1 cellular context compared by ENCODE assay signal in genomic region chr19:56252699-56253422, GRCh38.
TF ChIP-seq lines count a peak whose summit lies in the region.

No MANE protein-coding gene starts in this region.

TF ChIP-seq in SK-N-SH, 30 proteins besides CTCF, POLR2A, EP300 and RAD21 (continued from another document):
- TF ChIP-seq, protein P1, sequence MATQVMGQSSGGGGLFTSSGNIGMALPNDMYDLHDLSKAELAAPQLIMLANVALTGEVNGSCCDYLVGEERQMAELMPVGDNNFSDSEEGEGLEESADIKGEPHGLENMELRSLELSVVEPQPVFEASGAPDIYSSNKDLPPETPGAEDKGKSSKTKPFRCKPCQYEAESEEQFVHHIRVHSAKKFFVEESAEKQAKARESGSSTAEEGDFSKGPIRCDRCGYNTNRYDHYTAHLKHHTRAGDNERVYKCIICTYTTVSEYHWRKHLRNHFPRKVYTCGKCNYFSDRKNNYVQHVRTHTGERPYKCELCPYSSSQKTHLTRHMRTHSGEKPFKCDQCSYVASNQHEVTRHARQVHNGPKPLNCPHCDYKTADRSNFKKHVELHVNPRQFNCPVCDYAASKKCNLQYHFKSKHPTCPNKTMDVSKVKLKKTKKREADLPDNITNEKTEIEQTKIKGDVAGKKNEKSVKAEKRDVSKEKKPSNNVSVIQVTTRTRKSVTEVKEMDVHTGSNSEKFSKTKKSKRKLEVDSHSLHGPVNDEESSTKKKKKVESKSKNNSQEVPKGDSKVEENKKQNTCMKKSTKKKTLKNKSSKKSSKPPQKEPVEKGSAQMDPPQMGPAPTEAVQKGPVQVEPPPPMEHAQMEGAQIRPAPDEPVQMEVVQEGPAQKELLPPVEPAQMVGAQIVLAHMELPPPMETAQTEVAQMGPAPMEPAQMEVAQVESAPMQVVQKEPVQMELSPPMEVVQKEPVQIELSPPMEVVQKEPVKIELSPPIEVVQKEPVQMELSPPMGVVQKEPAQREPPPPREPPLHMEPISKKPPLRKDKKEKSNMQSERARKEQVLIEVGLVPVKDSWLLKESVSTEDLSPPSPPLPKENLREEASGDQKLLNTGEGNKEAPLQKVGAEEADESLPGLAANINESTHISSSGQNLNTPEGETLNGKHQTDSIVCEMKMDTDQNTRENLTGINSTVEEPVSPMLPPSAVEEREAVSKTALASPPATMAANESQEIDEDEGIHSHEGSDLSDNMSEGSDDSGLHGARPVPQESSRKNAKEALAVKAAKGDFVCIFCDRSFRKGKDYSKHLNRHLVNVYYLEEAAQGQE (IDR thresholded peaks at IDR 0.05; ENCODE audit: low read depth, low read length): no peak
- TF ChIP-seq SIN3A (IDR thresholded peaks at IDR 0.05; ENCODE audit: borderline replicate concordance, low read depth, low read length) (no peak), NRF1 (IDR thresholded peaks at IDR 0.05; ENCODE audit: low read depth, low read length) (no peak), MXI1 (IDR thresholded peaks at IDR 0.05; ENCODE audit: low read depth, low read length) (no peak), ZBTB33 (IDR thresholded peaks at IDR 0.05; ENCODE audit: borderline replicate concordance, low read depth) (no peak)
